In genomic region chr16:79286646-79287423, GRCh38 we compare ENCODE assay signal across 2 cellular contexts.
TF ChIP-seq lines count a peak whose summit lies in the region.

No MANE protein-coding gene starts in this region.

TF ChIP-seq in liver, 16 proteins besides CTCF, POLR2A, EP300 and RAD21 (continued from another document):
- TF ChIP-seq SP1 (IDR thresholded peaks at IDR 0.05): no peak
- TF ChIP-seq FOXA2 (IDR thresholded peaks at IDR 0.05): no peak
- no peak for TF ChIP-seq GABPA (IDR thresholded peaks at IDR 0.05 in 1 of 2, conservative IDR thresholded peaks at IDR 0.05 in 1 of 2)
- no peak for TF ChIP-seq RXRA (IDR thresholded peaks at IDR 0.05)
- no peak for TF ChIP-seq NR2F2 (IDR thresholded peaks at IDR 0.05)
- TF ChIP-seq TAF1 (conservative IDR thresholded peaks at IDR 0.05): no peak
- TF ChIP-seq MAX (IDR thresholded peaks at IDR 0.05): peak; percentile 64
- TF ChIP-seq FOXA1 (IDR thresholded peaks at IDR 0.05): no peak

TF ChIP-seq in HepG2, 621 proteins besides CTCF, POLR2A, EP300 and RAD21 (continued from another document):
- TF ChIP-seq, protein P1, sequence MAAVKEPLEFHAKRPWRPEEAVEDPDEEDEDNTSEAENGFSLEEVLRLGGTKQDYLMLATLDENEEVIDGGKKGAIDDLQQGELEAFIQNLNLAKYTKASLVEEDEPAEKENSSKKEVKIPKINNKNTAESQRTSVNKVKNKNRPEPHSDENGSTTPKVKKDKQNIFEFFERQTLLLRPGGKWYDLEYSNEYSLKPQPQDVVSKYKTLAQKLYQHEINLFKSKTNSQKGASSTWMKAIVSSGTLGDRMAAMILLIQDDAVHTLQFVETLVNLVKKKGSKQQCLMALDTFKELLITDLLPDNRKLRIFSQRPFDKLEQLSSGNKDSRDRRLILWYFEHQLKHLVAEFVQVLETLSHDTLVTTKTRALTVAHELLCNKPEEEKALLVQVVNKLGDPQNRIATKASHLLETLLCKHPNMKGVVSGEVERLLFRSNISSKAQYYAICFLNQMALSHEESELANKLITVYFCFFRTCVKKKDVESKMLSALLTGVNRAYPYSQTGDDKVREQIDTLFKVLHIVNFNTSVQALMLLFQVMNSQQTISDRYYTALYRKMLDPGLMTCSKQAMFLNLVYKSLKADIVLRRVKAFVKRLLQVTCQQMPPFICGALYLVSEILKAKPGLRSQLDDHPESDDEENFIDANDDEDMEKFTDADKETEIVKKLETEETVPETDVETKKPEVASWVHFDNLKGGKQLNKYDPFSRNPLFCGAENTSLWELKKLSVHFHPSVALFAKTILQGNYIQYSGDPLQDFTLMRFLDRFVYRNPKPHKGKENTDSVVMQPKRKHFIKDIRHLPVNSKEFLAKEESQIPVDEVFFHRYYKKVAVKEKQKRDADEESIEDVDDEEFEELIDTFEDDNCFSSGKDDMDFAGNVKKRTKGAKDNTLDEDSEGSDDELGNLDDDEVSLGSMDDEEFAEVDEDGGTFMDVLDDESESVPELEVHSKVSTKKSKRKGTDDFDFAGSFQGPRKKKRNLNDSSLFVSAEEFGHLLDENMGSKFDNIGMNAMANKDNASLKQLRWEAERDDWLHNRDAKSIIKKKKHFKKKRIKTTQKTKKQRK (IDR thresholded peaks at IDR 0.05; ENCODE audit: low read length): no peak
- TF ChIP-seq MIER3 (CRISPR knock-in tag; IDR thresholded peaks at IDR 0.05; ENCODE audit: borderline replicate concordance) (no peak), MEF2D (CRISPR knock-in tag; IDR thresholded peaks at IDR 0.05) (no peak), ZNF562 (CRISPR knock-in tag; IDR thresholded peaks at IDR 0.05; ENCODE audit: borderline replicate concordance) (no peak), FOXJ3 (CRISPR knock-in tag; IDR thresholded peaks at IDR 0.05; ENCODE audit: borderline replicate concordance) (no peak), ZNF451 (CRISPR knock-in tag; IDR thresholded peaks at IDR 0.05) (no peak), ARNT2 (CRISPR knock-in tag; IDR thresholded peaks at IDR 0.05; ENCODE audit: low read depth) (no peak), CENPT (CRISPR knock-in tag; IDR thresholded peaks at IDR 0.05; ENCODE audit: low read depth) (no peak), TAF15 (IDR thresholded peaks at IDR 0.05; ENCODE audit: low read depth, low read length, poor library complexity, severe bottlenecking) (no peak), NRL (CRISPR knock-in tag; IDR thresholded peaks at IDR 0.05; ENCODE audit: borderline replicate concordance) (no peak), BRCA1 (CRISPR knock-in tag; IDR thresholded peaks at IDR 0.05) (no peak)
- TF ChIP-seq, protein P2, sequence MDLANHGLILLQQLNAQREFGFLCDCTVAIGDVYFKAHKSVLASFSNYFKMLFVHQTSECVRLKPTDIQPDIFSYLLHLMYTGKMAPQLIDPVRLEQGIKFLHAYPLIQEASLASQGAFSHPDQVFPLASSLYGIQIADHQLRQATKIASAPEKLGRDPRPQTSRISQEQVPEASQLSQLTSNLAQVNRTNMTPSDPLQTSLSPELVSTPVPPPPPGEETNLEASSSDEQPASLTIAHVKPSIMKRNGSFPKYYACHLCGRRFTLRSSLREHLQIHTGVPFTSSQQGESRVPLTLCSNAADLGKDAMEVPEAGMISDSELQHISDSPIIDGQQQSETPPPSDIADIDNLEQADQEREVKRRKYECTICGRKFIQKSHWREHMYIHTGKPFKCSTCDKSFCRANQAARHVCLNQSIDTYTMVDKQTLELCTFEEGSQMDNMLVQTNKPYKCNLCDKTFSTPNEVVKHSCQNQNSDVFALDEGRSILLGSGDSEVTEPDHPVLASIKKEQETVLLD (CRISPR knock-in tag; IDR thresholded peaks at IDR 0.05; ENCODE audit: low read depth): no peak
